ENCODE assay signal across 1 cellular context in genomic region chr13:49938274-49938673, GRCh38.
TF ChIP-seq lines count a peak whose summit lies in the region.

No MANE protein-coding gene starts in this region.

TF ChIP-seq in GM12878, 131 proteins besides CTCF, POLR2A, EP300 and RAD21:
- TF ChIP-seq SPI1 (IDR thresholded peaks at IDR 0.05; ENCODE audit: borderline replicate concordance, insufficient read depth, low read depth, low read length) (peak; percentile 71), RAD51 (IDR thresholded peaks at IDR 0.05) (no peak), NKRF (conservative IDR thresholded peaks at IDR 0.05) (no peak), ELK1 (IDR thresholded peaks at IDR 0.05; ENCODE audit: low read depth, low read length) (no peak), SUZ12 (IDR thresholded peaks at IDR 0.05; ENCODE audit: unreplicated experiment) (no peak), CREM (IDR thresholded peaks at IDR 0.05; ENCODE audit: low read depth) (peak; percentile 74; the same call in 1 of the 2 replicates), RUNX3 (IDR thresholded peaks at IDR 0.05; ENCODE audit: low read length) (peak; percentile 30; the same call in 1 of the 2 replicates), E2F4 (IDR thresholded peaks at IDR 0.05; ENCODE audit: low read depth, low read length) (no peak), MXI1 (IDR thresholded peaks at IDR 0.05; ENCODE audit: low read depth, low read length) (peak; percentile 61; the same call in 1 of the 2 replicates), HCFC1 (IDR thresholded peaks at IDR 0.05; ENCODE audit: low read length) (no peak), HDGF (IDR thresholded peaks at IDR 0.05) (no peak), SMC3 (IDR thresholded peaks at IDR 0.05; ENCODE audit: borderline replicate concordance, low read length) (no peak), CREB1 (IDR thresholded peaks at IDR 0.05; ENCODE audit: low read depth) (peak; percentile 83), ZNF384 (IDR thresholded peaks at IDR 0.05; ENCODE audit: borderline replicate concordance, low read depth, low read length) (no peak), NR2F1 (conservative IDR thresholded peaks at IDR 0.05) (no peak), SRF (IDR thresholded peaks at IDR 0.05; ENCODE audit: low read depth in 2 of 2, low read length in 2 of 2) (peak in 1 of 2 experiments; percentile 93; a peak in 2 of 4 replicates), BCL3 (IDR thresholded peaks at IDR 0.05; ENCODE audit: borderline replicate concordance, insufficient read depth, low read depth, low read length, poor library complexity, severe bottlenecking) (no peak), GABPA (IDR thresholded peaks at IDR 0.05; ENCODE audit: low read depth) (peak; percentile 40; the same call in 1 of the 2 replicates), MEF2B (IDR thresholded peaks at IDR 0.05; ENCODE audit: partially characterized antibody, poor library complexity, severe bottlenecking) (peak; percentile 13), ZNF217 (IDR thresholded peaks at IDR 0.05) (no peak), HDAC6 (IDR thresholded peaks at IDR 0.05; ENCODE audit: unreplicated experiment) (no peak), SIX5 (IDR thresholded peaks at IDR 0.05; ENCODE audit: low read depth, low read length, severe bottlenecking) (no peak), USF1 (IDR thresholded peaks at IDR 0.05; ENCODE audit: borderline replicate concordance, extremely low read length, insufficient read depth, low read depth, low read length) (no peak), PML (IDR thresholded peaks at IDR 0.05; ENCODE audit: low read length) (0 out of 2 replicates have a peak, but pooled peaks have one; percentile 33), PBX3 (IDR thresholded peaks at IDR 0.05; ENCODE audit: insufficient replicate concordance, low read depth, low read length) (no peak), ESRRA (IDR thresholded peaks at IDR 0.05; ENCODE audit: low read length) (no peak), ATF7 (IDR thresholded peaks at IDR 0.05; ENCODE audit: low read depth) (0 out of 2 replicates have a peak, but pooled peaks have one; percentile 20), JUNB (IDR thresholded peaks at IDR 0.05) (no peak), SIN3A (IDR thresholded peaks at IDR 0.05; ENCODE audit: low read depth, low read length) (no peak), RCOR1 (conservative IDR thresholded peaks at IDR 0.05; ENCODE audit: low read depth, low read length) (no peak)
